In the genomic region with DNA sequence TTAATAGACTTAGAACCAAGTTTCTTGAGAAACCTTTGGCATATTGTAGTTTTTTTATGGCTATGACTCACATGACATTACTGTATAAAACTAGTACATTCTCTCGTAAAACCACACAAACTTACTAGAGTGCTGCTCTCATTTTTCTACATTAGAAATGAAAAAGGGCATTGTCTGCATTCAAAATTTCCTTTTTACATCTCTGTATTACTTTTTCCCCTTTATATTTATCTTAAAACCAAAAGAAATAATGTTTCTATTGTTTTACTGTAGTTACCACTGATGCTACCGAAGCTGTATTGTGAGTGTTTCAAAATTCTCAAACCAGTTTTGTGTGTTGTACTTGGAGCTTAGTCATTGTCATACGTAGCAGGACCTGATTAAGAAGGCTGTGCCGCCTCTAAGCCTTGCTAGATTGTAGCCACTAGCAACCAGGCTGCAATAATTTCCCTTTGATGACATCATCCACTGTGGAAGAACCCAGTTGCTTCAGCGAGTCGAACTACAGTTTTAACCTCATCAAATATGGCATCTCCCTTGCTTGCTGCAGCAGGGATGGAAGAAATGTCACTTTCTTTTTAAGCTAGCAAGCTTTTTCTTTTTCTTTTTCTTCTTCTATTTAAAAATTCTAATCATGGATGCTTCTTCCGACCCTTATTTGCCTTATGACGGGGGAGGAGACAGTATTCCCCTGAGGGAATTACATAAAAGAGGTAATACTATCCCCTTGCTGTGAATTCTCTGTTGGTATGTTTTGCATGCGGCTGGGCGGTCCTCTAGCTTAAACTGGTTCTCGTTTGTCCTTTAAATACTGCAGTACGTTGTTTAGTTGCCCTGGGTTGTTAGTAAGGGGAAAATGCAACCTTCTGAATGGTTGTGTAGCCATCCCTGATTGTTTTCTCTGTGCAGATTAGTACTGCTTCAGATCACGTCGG, we compare ENCODE assay signal across 8 cellular contexts. TPM values are rescaled to one million over a fixed set of nuclear protein-coding genes. Genes with fewer than 3 reads are reported as not detected.
DNase-seq lines count a peak whose midpoint lies in the region; FAIRE-seq and TF ChIP-seq lines count a peak whose summit lies in the region.

No MANE protein-coding gene starts in this region.

- no peak for TF ChIP-seq CTCF in Loucy (conservative IDR thresholded peaks at IDR 0.05; ENCODE audit: low read length)
- TF ChIP-seq CTCF in testis (IDR thresholded peaks at IDR 0.05) = no peak

- H3K9me3 ChIP-seq in Loucy (ENCODE audit: insufficient read depth, low read depth, low read length) = no peaks in the 10 kb centered on the region
- H3K9me3 ChIP-seq in SJCRH30 (replicated peaks) = no peaks in the 10 kb centered on the region
- no peaks in the 10 kb centered on the region for H3K9me3 ChIP-seq in testis

- no peaks in the 10 kb centered on the region for H3K9me2 ChIP-seq in Loucy (replicated peaks; ENCODE audit: low read depth, low read length)

- H3K4me1 ChIP-seq in Loucy (ENCODE audit: insufficient read depth, low read length, poor library complexity, severe bottlenecking) = peaks cover 34% of the 10 kb centered on the region
- H3K4me1 ChIP-seq in SJCRH30 = 0 out of 2 replicates have a peak, but pooled peaks cover 9% of the 10 kb centered on the region
- H3K4me1 ChIP-seq in testis = peaks cover 17% of the 10 kb centered on the region

- no peak overlapping the region for H2AFZ ChIP-seq in Loucy (ENCODE audit: low read length)

- H3K4me3 ChIP-seq in Loucy (ENCODE audit: low read length, poor library complexity, severe bottlenecking) = peak overlapping the region; percentile 51
- peak overlapping the region; percentile 63 for H3K4me3 ChIP-seq in SJCRH30
- H3K4me3 ChIP-seq in testis = peak overlapping the region; percentile 44 to 62

- H3K36me3 ChIP-seq in Loucy (ENCODE audit: insufficient read depth, low read length) = no peaks in the 10 kb centered on the region
- H3K36me3 ChIP-seq in SJCRH30 = no peaks in the 10 kb centered on the region
- no peaks in the 10 kb centered on the region for H3K36me3 ChIP-seq in testis (ENCODE audit: low read depth, missing control alignments)

- H3K4me3 Mint-ChIP-seq in activated naive CD8-positive, alpha-beta T cell = peak overlapping the region; percentile 91

- no peaks in the 10 kb centered on the region for H4K20me1 ChIP-seq in Loucy (ENCODE audit: insufficient read depth, low read length, poor library complexity, severe bottlenecking)

- TF ChIP-seq POLR2A in H54 (IDR thresholded peaks at IDR 0.05; ENCODE audit: low read depth, low read length) (no peak), testis (IDR thresholded peaks at IDR 0.05) (peak; percentile 14)

- no peaks in the 10 kb centered on the region for H3F3A ChIP-seq in Loucy (ENCODE audit: low read depth)

- H3K36me3 Mint-ChIP-seq in activated naive CD8-positive, alpha-beta T cell = peaks cover 4% of the 10 kb centered on the region

- no peaks in the 10 kb centered on the region for H3K79me2 ChIP-seq in Loucy (ENCODE audit: insufficient read depth, low read length)

- H3K27me3 Mint-ChIP-seq in activated naive CD8-positive, alpha-beta T cell = no peaks in the 10 kb centered on the region

- H3K27ac Mint-ChIP-seq in activated naive CD8-positive, alpha-beta T cell = peak overlapping the region; percentile 94

- peak overlapping the region; percentile 18 for H3K9ac ChIP-seq in Loucy (ENCODE audit: low read depth, low read length, poor library complexity, severe bottlenecking)

- H3K9me3 Mint-ChIP-seq in activated naive CD8-positive, alpha-beta T cell (ENCODE audit: low read depth) = no peaks in the 10 kb centered on the region

- H3K27ac ChIP-seq in SJCRH30 (peak overlapping the region; percentile 84), testis (peak overlapping the region; percentile 79 to 85)

- H3K27me3 ChIP-seq in Loucy (ENCODE audit: insufficient read depth, low read length, poor library complexity, severe bottlenecking) (no peaks in the 10 kb centered on the region), SJCRH30 (no peaks in the 10 kb centered on the region), testis (no peaks in the 10 kb centered on the region)

- 8 to 17% methylated on average over 14 of the region's 14 CpGs for WGBS in testis, 2 donors

- FAIRE-seq in H54 (lab: Jason Lieb, UNC) = peak; percentile 99

- intact Hi-C loops in testis (cut with DNase I; ENCODE audit: low total_unique reads) = no loop called here

- H3K4me2 ChIP-seq in Loucy (ENCODE audit: low read depth, low read length, poor library complexity, severe bottlenecking) = peak overlapping the region; percentile 62

- DNase-seq in EH (ENCODE audit: low read depth) (peak; percentile 98), H54 (ENCODE audit: insufficient read length, low spot score) (peak; percentile 29), SJCRH30 (peak; percentile 84 to 92), glomerular visceral epithelial cell (ENCODE audit: extremely low spot score) (peak; percentile 94), occipital lobe (lab: John Stamatoyannopoulos, UW) (peak; percentile 82), testis (peak; percentile 93)

- peaks cover 48% of the 10 kb centered on the region for H3K4me1 Mint-ChIP-seq in activated naive CD8-positive, alpha-beta T cell (ENCODE audit: low read depth)

RNA-seq across cellular contexts. Expression of gene CLCN3, which starts 39.6 kb away (rescaled TPM):
- total RNA-seq in SJCRH30 (2014; rRNA removed; shearing (Covaris generic)) = 24.9 and 27.1 TPM in 2 replicates
- total RNA-seq in occipital lobe (111 TPM), testis (10 to 100 TPM; 89.2 to 97.4 TPM)
- 63.0 TPM for polyA plus RNA-seq in testis (ENCODE audit: insufficient read depth, low read depth, low replicate concordance)

RNA-seq across cellular contexts. Expression of gene NEK1, which starts 47.6 kb away (rescaled TPM):
- 6.8 and 8.2 TPM in 2 replicates for total RNA-seq in SJCRH30 (2014; rRNA removed; shearing (Covaris generic))
- total RNA-seq in occipital lobe (31.5 TPM), testis (10 to 100 TPM; 25.5 to 27.9 TPM)
- polyA plus RNA-seq in testis (ENCODE audit: insufficient read depth, low read depth, low replicate concordance) = 10.3 TPM

Comparison
In these comparisons a context has a peak if more than half of its experiments do, and no peak if none do; other contexts are left out.
1. Peak in every context shown above with its lines: DNase-seq, H3K4me3 ChIP-seq and H3K27ac ChIP-seq.
2. DNase-seq: peak in every context shown above with its lines; median percentile 98 in EH; 94 in glomerular visceral epithelial cell; 93 in testis; 88 in SJCRH30; 82 in occipital lobe; 29 in H54.